In genomic region chr6:126880926-126881325, GRCh38 we compare ENCODE assay signal across 16 cellular contexts.
"Had no signal": no experiment of that assay in that cellular context is flagged by ENCODE, and none has a peak within 500 bp of the region (broad histone marks: within the 10 kb centered on the region; RNA-seq: fewer than 3 reads in every experiment).

No MANE protein-coding gene starts in this region.

- H3K27me3 ChIP-seq: pancreas, sigmoid colon, stomach, testis, upper lobe of left lung had no signal

- H3K9me3 ChIP-seq: pancreas, sigmoid colon, stomach, testis, upper lobe of left lung had no signal

- H3K4me3 ChIP-seq: lung, pancreas, sigmoid colon, stomach, testis, upper lobe of left lung had no signal

- H3K4me1 ChIP-seq: pancreas, sigmoid colon, stomach, testis, upper lobe of left lung had no signal

- DNase-seq: activated CD4-positive, alpha-beta T cell treated with anti-CD3 and anti-CD28 coated beads for 4 hours; anterior cingulate cortex; effector memory CD8-positive, alpha-beta T cell; head of caudate nucleus; immature natural killer cell; naive B cell; pancreas; sigmoid colon; stimulated activated CD4-positive, alpha-beta T cell treated with anti-CD3 and anti-CD28 coated beads, Interleukin-12 subunit alpha, Interleukin-12 subunit beta, amount 100 ng/mL, for 4 hours; stimulated activated CD4-positive, alpha-beta T cell treated with anti-CD3 and anti-CD28 coated beads, Interleukin-2, amount 100 ng/mL, for 24 hours; stomach; T-helper 2 cell; testis; upper lobe of left lung had no signal

- H3K36me3 ChIP-seq: pancreas, sigmoid colon, stomach, upper lobe of left lung had no signal

- H3K27ac ChIP-seq: epithelial cell of prostate, pancreas, sigmoid colon, stomach, testis, upper lobe of left lung had no signal
